21 cellular contexts compared by ENCODE assay signal in genomic region chr2:150126839-150127238, GRCh38.
DNase-seq lines count a peak whose midpoint lies in the region; ATAC-seq and TF ChIP-seq lines count a peak whose summit lies in the region.
"Had no signal": no experiment of that assay in that cellular context is flagged by ENCODE, and none has a peak within 500 bp of the region (broad histone marks: within the 10 kb centered on the region; RNA-seq: fewer than 3 reads in every experiment).

No MANE protein-coding gene starts in this region.

- H3K4me3 ChIP-seq in SJSA1 (no peak overlapping the region), mesenchymal stem cell (ENCODE audit: insufficient read depth in 1 of 2, low read depth in 1 of 2, low read length in 2 of 2) (no peak overlapping the region)
- H3K4me3 ChIP-seq: heart right ventricle, thyroid gland had no signal

- DNase-seq in SJSA1 (ENCODE audit: low read depth in 1 of 2, low spot score in 2 of 2) = no peak
- no peak for DNase-seq in mesenchymal stem cell
- no peak for DNase-seq in HCEC 1CT
- no peak for DNase-seq in omental fat pad (ENCODE audit: low spot score)
- DNase-seq in stimulated activated CD4-positive, alpha-beta T cell treated with anti-CD3 and anti-CD28 coated beads, Interleukin-1b, Interleukin-23, amount 100 ng/mL, for 48 hours = no peak
- DNase-seq in substantia nigra (lab: John Stamatoyannopoulos, UW) = no peak
- DNase-seq: activated CD4-positive, alpha-beta T cell treated with anti-CD3 and anti-CD28 coated beads, Interleukin-2, amount 50 U/mL, for 4 hours; activated gamma-delta T cell treated with Interleukin-2 at 50 U/mL for 16 hours; amniotic stem cell; Calu3; cerebellar nuclear complex; effector memory CD8-positive, alpha-beta T cell; H7; heart right ventricle; naive thymus-derived CD8-positive, alpha-beta T cell; NCI-H1105 treated with DMSO at 0.1 percent for 48 hours; NCI-H2171 treated with DMSO at 0.1 percent for 48 hours; T-cell; thyroid gland had no signal

- no peak overlapping the region for H3K23ac ChIP-seq in mesenchymal stem cell (ENCODE audit: low read length in 2 of 2)

- H3K27me3 ChIP-seq in SJSA1 (replicated peaks) (no peaks in the 10 kb centered on the region), mesenchymal stem cell (ENCODE audit: control insufficient read depth in 1 of 2, insufficient read depth in 1 of 2, low read length in 2 of 2) (no peaks in the 10 kb centered on the region)
- H3K27me3 ChIP-seq: heart right ventricle, thyroid gland had no signal

- peak overlapping the region; percentile 39; the same call in 1 of the 2 replicates for H3K27ac ChIP-seq in SJSA1
- H3K27ac ChIP-seq in mesenchymal stem cell (ENCODE audit: low read length, poor library complexity, severe bottlenecking) = peak overlapping the region; percentile 10
- no peak overlapping the region for H3K27ac ChIP-seq in substantia nigra (ENCODE audit: low read depth, low read length, poor library complexity, severe bottlenecking)
- H3K27ac ChIP-seq: heart right ventricle, thyroid gland had no signal

- H3K4me1 ChIP-seq in SJSA1 (replicated peaks) (peaks cover 27% of the 10 kb centered on the region), mesenchymal stem cell (ENCODE audit: control insufficient read depth, insufficient read depth, low read depth, low read length) (peaks cover 20% of the 10 kb centered on the region)
- H3K4me1 ChIP-seq: heart right ventricle, thyroid gland had no signal

- peak overlapping the region; percentile 65 to 71 for H3K18ac ChIP-seq in mesenchymal stem cell (ENCODE audit: low read depth in 1 of 2, low read length in 2 of 2)

- H3K79me1 ChIP-seq in mesenchymal stem cell (replicated peaks; ENCODE audit: low read length, poor library complexity, severe bottlenecking) = no peaks in the 10 kb centered on the region

- H2BK120ac ChIP-seq in mesenchymal stem cell (ENCODE audit: low read depth, low read length) = no peak overlapping the region

- H2AFZ ChIP-seq in mesenchymal stem cell (ENCODE audit: low read depth, low read length) = no peak overlapping the region

- peak overlapping the region in 1 of 2 experiments; percentile 61 for H2BK12ac ChIP-seq in mesenchymal stem cell (ENCODE audit: low read length in 2 of 2)

- no peak overlapping the region for H2BK15ac ChIP-seq in mesenchymal stem cell (ENCODE audit: low read depth, poor library complexity, severe bottlenecking)

- no peak overlapping the region for H3K4me2 ChIP-seq in mesenchymal stem cell (ENCODE audit: low read length, poor library complexity, severe bottlenecking)

- no peak overlapping the region for H4K91ac ChIP-seq in mesenchymal stem cell (ENCODE audit: low read length)

- no peak overlapping the region for H3K14ac ChIP-seq in mesenchymal stem cell (ENCODE audit: low read length in 2 of 2)

- peak overlapping the region in 1 of 2 experiments; percentile 9 for H3K4ac ChIP-seq in mesenchymal stem cell (ENCODE audit: low read depth in 1 of 2, low read length in 2 of 2)

- H3K9ac ChIP-seq in mesenchymal stem cell (ENCODE audit: low read length) = peak overlapping the region; percentile 19

- H4K8ac ChIP-seq in mesenchymal stem cell (ENCODE audit: low read length) = no peak overlapping the region

- ATAC-seq in GM18867 (IDR thresholded peaks at IDR 0.05; ENCODE audit: unreplicated experiment) (peak; percentile 71), HG02798 (IDR thresholded peaks at IDR 0.05; ENCODE audit: poor library complexity, unreplicated experiment) (peak; percentile 52), omental fat pad (ENCODE audit: low FRiP score) (no peak)
- ATAC-seq: effector memory CD8-positive, alpha-beta T cell; heart right ventricle; naive thymus-derived CD8-positive, alpha-beta T cell; T-cell had no signal

- H3K9me3 ChIP-seq in SJSA1 (replicated peaks) (no peaks in the 10 kb centered on the region), mesenchymal stem cell (ENCODE audit: control insufficient read depth, low read length) (no peaks in the 10 kb centered on the region)
- H3K9me3 ChIP-seq: heart right ventricle, thyroid gland had no signal

- 25% methylated on average over 1 of the region's 2 CpGs for WGBS in mesenchymal stem cell

- H2AK5ac ChIP-seq in mesenchymal stem cell (ENCODE audit: low read length, severe bottlenecking) = peak overlapping the region; percentile 79

- H3K36me3 ChIP-seq in SJSA1 = no peaks in the 10 kb centered on the region
- no peaks in the 10 kb centered on the region for H3K36me3 ChIP-seq in mesenchymal stem cell (ENCODE audit: control insufficient read depth in 1 of 2, insufficient read depth in 2 of 2, low read depth in 1 of 2, low read length in 2 of 2)
- H3K36me3 ChIP-seq: heart right ventricle, thyroid gland had no signal

- H2BK5ac ChIP-seq in mesenchymal stem cell (ENCODE audit: low read depth, low read length, poor library complexity, severe bottlenecking) = no peak overlapping the region

- TF ChIP-seq CTCF in omental fat pad (IDR thresholded peaks at IDR 0.05) = no peak
